ENCODE assay signal across 8 cellular contexts in the genomic region with DNA sequence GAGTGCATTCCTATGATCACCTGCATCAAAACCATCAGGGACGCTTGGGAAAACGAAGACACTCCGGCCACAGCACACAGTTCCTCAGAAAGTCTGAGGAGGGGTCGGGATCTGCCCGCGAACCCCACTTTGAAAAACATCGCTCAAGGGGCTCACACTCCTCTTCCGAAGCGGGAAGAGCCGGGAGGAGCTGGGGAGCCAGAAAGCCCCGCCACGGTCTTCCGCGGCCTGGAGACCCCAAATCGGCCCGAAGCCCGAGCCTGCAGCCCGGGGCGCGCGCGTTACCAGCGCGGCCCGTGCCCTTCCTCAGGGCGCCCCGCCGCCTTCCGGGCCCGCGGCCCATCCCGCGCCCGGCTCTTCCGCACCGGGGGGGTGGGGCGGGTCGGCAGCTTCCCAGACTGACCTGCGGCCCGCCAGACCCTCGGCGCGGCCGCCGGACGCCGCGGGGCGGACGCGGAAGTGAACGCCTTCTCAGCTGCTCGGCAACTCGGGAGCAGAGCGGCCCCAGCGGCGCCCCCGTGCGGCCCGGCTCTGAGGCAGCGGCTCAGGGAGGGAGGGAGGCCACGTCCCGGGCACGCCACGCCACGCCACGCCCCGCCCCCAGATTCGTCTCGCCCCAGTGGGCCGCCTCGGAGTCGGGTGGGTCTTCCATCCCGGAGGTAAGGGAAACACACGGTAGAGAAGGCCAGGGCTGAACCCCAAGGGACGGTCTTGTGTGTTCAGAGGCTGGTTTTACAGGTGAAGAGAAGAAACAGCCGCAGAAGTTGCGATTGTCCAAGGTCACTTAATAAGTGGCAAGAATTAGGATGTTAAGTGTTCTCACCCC. TPM values are rescaled to one million over a fixed set of nuclear protein-coding genes. Genes with fewer than 3 reads are reported as not detected.
DNase-seq lines count a peak whose midpoint lies in the region; ATAC-seq and TF ChIP-seq lines count a peak whose summit lies in the region.

KCTD18 (minus strand) TSS at position 461 of the 826 bp plus-strand sequence. CDS start 3,052 bp downstream, outside the sequence.

- no peaks in the 10 kb centered on the region for H4K20me1 ChIP-seq in osteoblast (ENCODE audit: insufficient read depth, low read length)

- H3K4me3 ChIP-seq in osteoblast (ENCODE audit: insufficient read depth, low read length) (peak within 1 kb of the TSS; percentile 87), testis (peak within 1 kb of the TSS; percentile 74 to 86)

- peak within 1 kb of the TSS; percentile 89 for H3K4me2 ChIP-seq in osteoblast (ENCODE audit: insufficient read depth, low read length)

- DNase-seq in HFFc6: peak; percentile 77
- peak; percentile 85 for DNase-seq in NAMALWA (ENCODE audit: low spot score)
- DNase-seq in SKM-1 (lab: John Stamatoyannopoulos, UW; ENCODE audit: unreplicated experiment): peak; percentile 71
- DNase-seq in activated naive CD4-positive, alpha-beta T cell treated with anti-CD3 and anti-CD28 coated beads, Interleukin-2, amount 50 U/mL, for 72 hours (ENCODE audit: low spot score in 2 of 2): peak; percentile 90 to 91
- DNase-seq in glomerular visceral epithelial cell (ENCODE audit: extremely low spot score): peak; percentile 95
- DNase-seq in osteoblast (ENCODE audit: insufficient read length, low spot score, missing footprints): peak; percentile 99
- DNase-seq in testis: peak; percentile 94

- peak; percentile 98 for ATAC-seq in activated naive CD4-positive, alpha-beta T cell treated with anti-CD3 and anti-CD28 coated beads, Interleukin-2, amount 50 U/mL, for 72 hours

- peaks cover 11% of the 10 kb centered on the region for H3K4me1 ChIP-seq in osteoblast (ENCODE audit: insufficient read depth, low read length)
- H3K4me1 ChIP-seq in testis: peaks cover 8% of the 10 kb centered on the region

- peak within 1 kb of the TSS; percentile 75 for H3K27ac Mint-ChIP-seq in HFFc6
- peak within 1 kb of the TSS; percentile 84 to 98 for H3K27ac Mint-ChIP-seq in activated naive CD4-positive, alpha-beta T cell treated with anti-CD3 and anti-CD28 coated beads, Interleukin-2, amount 50 U/mL, for 72 hours

- H3K9me3 ChIP-seq in osteoblast (ENCODE audit: low read depth, low read length) (no peaks in the 10 kb centered on the region), testis (no peaks in the 10 kb centered on the region)

- no peaks in the 10 kb centered on the region for H3K36me3 ChIP-seq in osteoblast (ENCODE audit: insufficient read depth, low read length)
- H3K36me3 ChIP-seq in testis (ENCODE audit: low read depth, missing control alignments): no peaks in the 10 kb centered on the region

- H3K27me3 ChIP-seq in osteoblast (ENCODE audit: insufficient read depth, low read length) (peaks cover 25% of the 10 kb centered on the region), testis (no peaks in the 10 kb centered on the region)

- H3K79me2 ChIP-seq in osteoblast (ENCODE audit: insufficient read depth, low read length): peaks cover 17% of the 10 kb centered on the region

- peak within 1 kb of the TSS; percentile 92 for H2AFZ ChIP-seq in osteoblast (ENCODE audit: low read length)

- intact Hi-C loops in testis (cut with DNase I; ENCODE audit: low total_unique reads): no loop called here

- H3K4me3 Mint-ChIP-seq in HFFc6: peak within 1 kb of the TSS; percentile 88

- no peaks in the 10 kb centered on the region for H3K9me3 Mint-ChIP-seq in HFFc6
- H3K9me3 Mint-ChIP-seq in activated naive CD4-positive, alpha-beta T cell treated with anti-CD3 and anti-CD28 coated beads, Interleukin-2, amount 50 U/mL, for 72 hours: no peaks in the 10 kb centered on the region

- TF ChIP-seq POLR2A in GM10847 (IDR thresholded peaks at IDR 0.05; ENCODE audit: extremely low read depth, insufficient read length) (peak; percentile 40), testis (IDR thresholded peaks at IDR 0.05) (peak; percentile 43)

- no peaks in the 10 kb centered on the region for H3K27me3 Mint-ChIP-seq in HFFc6 (ENCODE audit: insufficient read depth)

- H3K36me3 Mint-ChIP-seq in HFFc6 (ENCODE audit: low read depth): no peaks in the 10 kb centered on the region
- peaks cover 8 to 9% of the 10 kb centered on the region in 2 donors for H3K36me3 Mint-ChIP-seq in activated naive CD4-positive, alpha-beta T cell treated with anti-CD3 and anti-CD28 coated beads, Interleukin-2, amount 50 U/mL, for 72 hours

- TF ChIP-seq CTCF in HFFc6 (IDR thresholded peaks at IDR 0.05) (peak; percentile 86), osteoblast (IDR thresholded peaks at IDR 0.05; ENCODE audit: extremely low read depth, low read depth, low read length) (peak; percentile 67), testis (IDR thresholded peaks at IDR 0.05) (peak; percentile 47 to 78 (median 72))

- peaks cover 15% of the 10 kb centered on the region for H3K4me1 Mint-ChIP-seq in HFFc6 (ENCODE audit: low read depth)

- H3K27ac ChIP-seq in osteoblast (ENCODE audit: low read depth, low read length) (peak within 1 kb of the TSS; percentile 31), testis (peak within 1 kb of the TSS; percentile 36 to 83)

- WGBS in testis, 2 donors: 0 to 1% methylated on average over 5 to 37 of the region's 78 CpGs

RNA-seq across cellular contexts. Expression of gene KCTD18, which starts in this region (rescaled TPM):
- 10 to 100 TPM; 11.2 to 14.6 (median 13.3) TPM for total RNA-seq in HFFc6 (2021; fragmentation: NEBNext Ultra II Directional; extraction: Animal tissue kit (Norgen Biotek cat#: 25700))
- total RNA-seq in activated naive CD4-positive, alpha-beta T cell treated with anti-CD3 and anti-CD28 coated beads, Interleukin-2, amount 50 U/mL, for 72 hours: 10 to 100 TPM in 1 of 2 donors, 1 to 10 TPM in 1; 4.4 to 15.3 TPM
- total RNA-seq in osteoblast: 32.7 and 33.7 TPM in 2 replicates
- 10 to 100 TPM; 21.4 to 27.1 TPM for total RNA-seq in testis
- 16.9 TPM for polyA plus RNA-seq in testis (ENCODE audit: insufficient read depth, low read depth, low replicate concordance)

Comparison
In these comparisons a context has a peak if more than half of its experiments do, and no peak if none do; other contexts are left out.
1. Peak in every context shown above with its lines: DNase-seq, ATAC-seq, H3K4me3 ChIP-seq and H3K27ac ChIP-seq.